Comparison of ENCODE assay signal across 14 cellular contexts in the genomic region with DNA sequence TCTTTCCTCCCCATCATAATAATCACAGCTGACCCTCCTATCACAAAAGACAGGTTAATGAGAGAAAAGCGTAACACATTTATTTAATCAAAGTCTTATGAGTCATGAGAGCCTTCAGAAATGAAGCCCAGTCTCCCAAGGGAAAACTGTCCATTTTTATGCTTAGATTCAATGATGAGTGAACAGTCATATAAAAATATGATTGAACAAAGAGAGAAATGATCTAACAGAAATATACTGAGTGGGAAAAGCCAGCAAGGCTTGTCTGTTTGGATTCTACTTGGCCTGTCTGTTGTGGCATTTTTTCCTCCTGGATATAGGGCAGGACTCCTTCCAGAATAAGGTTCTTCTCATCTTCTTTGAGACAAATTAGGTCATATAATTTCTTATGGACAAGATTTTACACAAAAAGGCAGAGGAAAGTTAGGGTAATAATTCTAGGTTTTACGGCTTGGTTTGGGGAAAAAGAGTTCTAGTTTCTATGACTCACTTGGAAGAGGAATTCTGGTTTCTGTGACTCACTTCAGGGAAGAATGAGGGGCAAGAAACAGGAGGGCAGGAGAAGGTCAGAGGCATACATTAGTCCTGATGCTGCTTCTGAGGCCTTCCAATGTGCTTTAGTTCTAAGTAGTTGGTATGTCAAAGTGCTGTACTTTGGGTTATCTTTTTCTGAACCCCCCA.
DNase-seq lines count a peak whose midpoint lies in the region; TF ChIP-seq lines count a peak whose summit lies in the region.
"Had no signal": no experiment of that assay in that cellular context is flagged by ENCODE, and none has a peak within 500 bp of the region (broad histone marks: within the 10 kb centered on the region; RNA-seq: fewer than 3 reads in every experiment).

No MANE protein-coding gene starts in this region.

- TF ChIP-seq CTCF in fibroblast of the aortic adventitia (IDR thresholded peaks at IDR 0.05; ENCODE audit: insufficient read depth, low read length) = no peak

- intact Hi-C loops in posterior vena cava (cut with DNase I) = no loop called here

- no peak overlapping the region for H3K4me3 ChIP-seq in fibroblast of the aortic adventitia (ENCODE audit: low read depth, low read length)
- H3K4me3 ChIP-seq: K562, tibial nerve had no signal

- in situ Hi-C loops in SK-MEL-5 (cut with HindIII; ENCODE audit: low pct_unique_long_range_greater_than_20kb, low sequenced_read_pairs) = no loop called here

- DNase-seq in EL (peak; percentile 94), SK-MEL-5 (ENCODE audit: low read depth, low spot score) (peak; percentile 32), fibroblast of the aortic adventitia (ENCODE audit: low read depth) (peak; percentile 90), renal cortical epithelial cell (ENCODE audit: low read depth) (peak; percentile 94), posterior vena cava (ENCODE audit: low spot score) (no peak), NCI-H1694 treated with DMSO at 0.1 percent for 48 hours (lab: John Stamatoyannopoulos, UW) (no peak), AML-193 (lab: John Stamatoyannopoulos, UW) (no peak), HK-2 (ENCODE audit: unreplicated experiment) (no peak)
- DNase-seq: activated T-cell treated with anti-CD3 and anti-CD28 coated beads, Interleukin-2, amount 50 U/mL, for 72 hours; DMS153; effector CD4-positive, alpha-beta T cell; T-helper 9 cell had no signal

Comparison
In these comparisons a context has a peak if more than half of its experiments do, and no peak if none do; other contexts are left out.
1. DNase-seq: peak in EL (single experiment), SK-MEL-5 (single experiment), fibroblast of the aortic adventitia (single experiment) and renal cortical epithelial cell (single experiment); none in posterior vena cava (single experiment), NCI-H1694 treated with DMSO at 0.1 percent for 48 hours (single experiment), AML-193 (0 of 2) and HK-2 (single experiment).